25 cellular contexts compared by ENCODE assay signal in the genomic region with DNA sequence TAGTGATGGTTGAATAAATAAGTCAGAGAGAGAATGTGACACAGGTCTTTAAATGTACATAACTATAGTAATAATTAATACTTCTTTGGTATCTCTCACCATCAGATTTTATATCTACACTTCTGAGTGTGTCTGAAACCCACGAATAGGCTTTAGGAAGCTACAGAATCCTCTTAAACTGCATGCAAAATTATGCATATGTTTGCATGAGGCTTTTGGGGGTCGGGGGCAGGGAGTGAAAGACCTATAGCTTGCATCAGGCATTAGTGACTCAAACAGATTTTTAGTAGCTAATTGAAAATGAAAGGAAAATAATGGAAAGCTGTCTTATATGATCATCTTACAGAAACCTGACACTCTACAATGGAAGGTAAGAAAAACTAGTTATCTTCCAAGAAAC.
"Had no signal": no experiment of that assay in that cellular context is flagged by ENCODE, and none has a peak within 500 bp of the region (broad histone marks: within the 10 kb centered on the region; RNA-seq: fewer than 3 reads in every experiment).

No MANE protein-coding gene starts in this region.

- H3K4me1 ChIP-seq: body of pancreas, esophagus squamous epithelium, neural progenitor cell, right lobe of liver, suprapubic skin had no signal

- H3K4me1 Mint-ChIP-seq: endodermal cell, mesothelial cell of epicardium had no signal

- H3K27ac Mint-ChIP-seq: activated B cell treated with CpG ODN at 0.5 μM for 24 hours; endodermal cell; mesothelial cell of epicardium; neural progenitor cell; T-helper 1 cell treated with Interleukin-12 subunit alpha and Interleukin-12 subunit beta and Interleukin-4 antibody, amounts not matched to agents 30 μg/mL and 1 μg/mL, for 36 hours had no signal

- H3K27ac ChIP-seq: body of pancreas, cardiac muscle cell, esophagus squamous epithelium, gastroesophageal sphincter, neural progenitor cell, right lobe of liver, skin epidermis, stomach, suprapubic skin, tibial nerve had no signal

- H3K9me3 Mint-ChIP-seq: activated B cell treated with CpG ODN at 0.5 μM for 24 hours; endodermal cell; mesothelial cell of epicardium; naive thymus-derived CD8-positive, alpha-beta T cell; neural progenitor cell; T-helper 1 cell treated with Interleukin-12 subunit alpha and Interleukin-12 subunit beta and Interleukin-4 antibody, amounts not matched to agents 30 μg/mL and 1 μg/mL, for 36 hours had no signal

- H3K4me3 Mint-ChIP-seq: activated B cell treated with CpG ODN at 0.5 μM for 24 hours; endodermal cell; mesothelial cell of epicardium; naive thymus-derived CD8-positive, alpha-beta T cell; neural progenitor cell; T-helper 1 cell treated with Interleukin-12 subunit alpha and Interleukin-12 subunit beta and Interleukin-4 antibody, amounts not matched to agents 30 μg/mL and 1 μg/mL, for 36 hours had no signal

- H2AFZ ChIP-seq: neural progenitor cell had no signal

- H3K27me3 ChIP-seq: body of pancreas, cardiac muscle cell, esophagus squamous epithelium, gastroesophageal sphincter, neural progenitor cell, right lobe of liver, stomach, suprapubic skin, tibial nerve had no signal

- H3K4me3 ChIP-seq: body of pancreas, cardiac muscle cell, esophagus squamous epithelium, gastroesophageal sphincter, neural progenitor cell, right lobe of liver, skin epidermis, stomach, suprapubic skin, tibial nerve had no signal

- DNase-seq: activated B cell treated with CpG ODN at 0.5 μM for 24 hours; activated CD8-positive, alpha-beta memory T cell treated with anti-CD3 and anti-CD28 coated beads, Interleukin-2, amount 50 U/mL, for 4 hours; activated effector memory CD4-positive, alpha-beta T cell treated with anti-CD3 and anti-CD28 coated beads, Interleukin-2, amount 50 U/mL, for 16 hours; anterior cingulate cortex; body of pancreas; cortex of kidney; endodermal cell; esophagus squamous epithelium; head of caudate nucleus; hypothalamus; left ventricle myocardium superior; mammary epithelial cell; naive thymus-derived CD8-positive, alpha-beta T cell; posterior cingulate gyrus; right lobe of liver; stomach; T1000 had no signal

- H3K4me2 ChIP-seq: neural progenitor cell had no signal

- ATAC-seq: body of pancreas; gastroesophageal sphincter; left ventricle myocardium superior; naive thymus-derived CD8-positive, alpha-beta T cell; right lobe of liver had no signal

- H3K27me3 Mint-ChIP-seq: activated B cell treated with CpG ODN at 0.5 μM for 24 hours; naive thymus-derived CD8-positive, alpha-beta T cell had no signal
